In the genomic region with DNA sequence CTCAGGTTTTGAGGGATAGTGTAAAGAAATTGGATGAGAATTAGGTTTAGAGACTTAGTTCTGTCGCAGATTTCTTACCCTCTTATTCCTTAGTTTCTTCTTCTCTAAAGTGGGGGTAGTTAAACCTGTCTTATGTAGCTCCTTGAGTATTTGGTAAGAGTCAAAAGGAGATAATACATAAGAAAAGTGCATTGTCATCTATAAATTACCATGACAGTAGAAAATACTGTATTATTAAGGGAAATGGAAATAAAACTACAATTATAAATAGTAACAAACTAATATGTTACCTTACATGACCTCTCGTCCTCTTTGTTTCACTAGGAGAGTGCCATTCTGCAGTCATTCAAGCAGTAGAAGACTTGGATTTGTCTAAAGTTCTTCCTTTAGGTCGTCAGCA, we compare ENCODE assay signal across 35 cellular contexts.
"Had no signal": no experiment of that assay in that cellular context is flagged by ENCODE, and none has a peak within 500 bp of the region (broad histone marks: within the 10 kb centered on the region; RNA-seq: fewer than 3 reads in every experiment).

No MANE protein-coding gene starts in this region.

- DNase-seq: Kasumi-1, MG63, MM.1S, MV-4-11, NCI-H1048, NCI-H1092, NCI-H1092 treated with DMSO at 0.1 percent for 48 hours, NCI-H1105, NCI-H1105 treated with DMSO at 0.1 percent for 48 hours, NCI-H1417, NCI-H1417 treated with DMSO at 0.1 percent for 48 hours, NCI-H1436, NCI-H1436 treated with DMSO at 0.1 percent for 48 hours, NCI-H146, NCI-H1694, NCI-H1694 treated with DMSO at 0.1 percent for 48 hours, NCI-H187, NCI-H187 treated with DMSO at 0.1 percent for 48 hours, NCI-H1930, NCI-H2029, NCI-H2029 treated with DMSO at 0.1 percent for 48 hours, NCI-H2081, NCI-H2081 treated with DMSO at 0.1 percent for 48 hours, NCI-H2107, NCI-H2171, NCI-H2171 treated with DMSO at 0.1 percent for 48 hours, NCI-H2227 treated with DMSO at 0.1 percent for 48 hours, NCI-H226, NCI-H345, NCI-H446, NCI-H446 treated with DMSO at 0.1 percent for 48 hours, NCI-H510A, NCI-H510A treated with DMSO at 0.1 percent for 48 hours, NCI-H524, NCI-H524 treated with DMSO at 0.1 percent for 48 hours had no signal

- H3K9me3 ChIP-seq: MG63 had no signal

- H3K4me3 ChIP-seq: MG63 had no signal

- H3K27me3 ChIP-seq: MG63 had no signal
